ENCODE assay signal across 20 cellular contexts in the genomic region with DNA sequence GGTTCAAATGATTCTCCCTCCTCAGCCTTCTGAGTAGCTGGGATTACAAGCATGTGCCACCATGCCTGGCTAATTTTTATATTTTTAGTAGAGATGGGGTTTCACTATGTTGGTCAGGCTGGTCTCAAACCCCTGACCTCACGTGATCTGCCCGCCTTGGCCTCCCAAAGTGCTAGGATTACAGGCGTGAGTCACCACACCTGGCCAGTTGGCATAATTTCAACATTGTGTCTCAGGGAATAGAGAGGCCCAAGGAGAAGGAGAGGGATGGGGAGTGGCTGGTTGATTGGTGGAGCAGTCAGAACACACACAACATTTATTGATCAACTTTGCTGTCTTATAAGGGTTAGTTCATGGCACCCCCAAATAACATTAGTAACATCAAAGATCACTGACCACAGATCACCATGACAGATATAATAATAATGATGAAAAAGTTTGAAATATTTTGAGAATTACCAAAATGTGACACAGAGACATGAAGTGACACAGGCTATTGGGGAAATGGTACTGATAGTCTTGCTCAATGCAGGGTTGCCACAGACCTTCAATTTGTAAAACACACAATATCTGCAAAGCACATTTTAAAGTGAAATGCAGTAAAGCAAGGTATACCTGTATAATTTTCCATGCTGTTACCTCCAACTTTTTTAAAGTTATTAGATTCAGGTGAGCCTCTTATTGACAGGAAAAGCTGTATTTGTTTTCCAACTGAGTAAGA.
"Had no signal": no experiment of that assay in that cellular context is flagged by ENCODE, and none has a peak within 500 bp of the region (broad histone marks: within the 10 kb centered on the region; RNA-seq: fewer than 3 reads in every experiment).

No MANE protein-coding gene starts in this region.

- ATAC-seq: activated T-cell treated with anti-CD3 and anti-CD28 coated beads, Interleukin-2, amount 50 U/mL, for 72 hours; left colon; lower lobe of right lung had no signal

- H2AFZ ChIP-seq: neural progenitor cell had no signal

- FAIRE-seq: endometrium, islet of Langerhans had no signal

- H3K36me3 Mint-ChIP-seq: activated naive CD8-positive, alpha-beta T cell treated with anti-CD3 and anti-CD28 coated beads for 36 hours; brain; mesothelial cell of epicardium; neural progenitor cell had no signal

- H3K27me3 ChIP-seq: colonic mucosa, neural progenitor cell, ovary, spleen, upper lobe of left lung had no signal

- H3K4me3 Mint-ChIP-seq: activated CD4-positive, alpha-beta T cell treated with anti-CD3 and anti-CD28 coated beads, Interleukin-2, amount 10 ng/mL, durations not matched to agents 7 days and 5 days; activated naive CD8-positive, alpha-beta T cell treated with anti-CD3 and anti-CD28 coated beads for 36 hours; activated T-cell treated with anti-CD3 and anti-CD28 coated beads, Interleukin-2, amount 50 U/mL, for 72 hours; brain; mesothelial cell of epicardium; neural progenitor cell; stimulated activated naive CD8-positive, alpha-beta T cell treated with anti-CD3 and anti-CD28 coated beads, Interleukin-15, Interleukin-2, amounts not matched to agents 100 ng/mL and 50 ng/mL, for 24 hours had no signal

- H3K4me1 Mint-ChIP-seq: activated naive CD8-positive, alpha-beta T cell treated with anti-CD3 and anti-CD28 coated beads for 36 hours; brain; mesothelial cell of epicardium; neural progenitor cell had no signal

- H3K4me2 ChIP-seq: neural progenitor cell had no signal

- H3K27ac Mint-ChIP-seq: activated CD4-positive, alpha-beta T cell treated with anti-CD3 and anti-CD28 coated beads, Interleukin-2, amount 10 ng/mL, durations not matched to agents 7 days and 5 days; activated naive CD8-positive, alpha-beta T cell treated with anti-CD3 and anti-CD28 coated beads for 36 hours; brain; mesothelial cell of epicardium; neural progenitor cell; stimulated activated naive CD8-positive, alpha-beta T cell treated with anti-CD3 and anti-CD28 coated beads, Interleukin-15, Interleukin-2, amounts not matched to agents 100 ng/mL and 50 ng/mL, for 24 hours had no signal

- H3K36me3 ChIP-seq: colonic mucosa, esophagus muscularis mucosa, lower lobe of right lung, neural progenitor cell, ovary, sigmoid colon, spleen, upper lobe of left lung had no signal

- H3K9me3 ChIP-seq: colonic mucosa, esophagus muscularis mucosa, lower lobe of right lung, ovary, sigmoid colon, spleen, upper lobe of left lung had no signal

- H3K9me3 Mint-ChIP-seq: activated CD4-positive, alpha-beta T cell treated with anti-CD3 and anti-CD28 coated beads, Interleukin-2, amount 10 ng/mL, durations not matched to agents 7 days and 5 days; activated naive CD8-positive, alpha-beta T cell treated with anti-CD3 and anti-CD28 coated beads for 36 hours; activated T-cell treated with anti-CD3 and anti-CD28 coated beads, Interleukin-2, amount 50 U/mL, for 72 hours; mesothelial cell of epicardium; neural progenitor cell; stimulated activated naive CD8-positive, alpha-beta T cell treated with anti-CD3 and anti-CD28 coated beads, Interleukin-15, Interleukin-2, amounts not matched to agents 100 ng/mL and 50 ng/mL, for 24 hours had no signal

- DNase-seq: activated CD4-positive, alpha-beta T cell treated with anti-CD3 and anti-CD28 coated beads, Interleukin-2, amount 10 ng/mL, durations not matched to agents 7 days and 5 days; activated CD8-positive, alpha-beta memory T cell treated with anti-CD3 and anti-CD28 coated beads, Interleukin-2, amount 50 U/mL, for 48 hours; activated gamma-delta T cell treated with Interleukin-2 at 50 U/mL for 16 hours; activated naive CD8-positive, alpha-beta T cell treated with anti-CD3 and anti-CD28 coated beads for 36 hours; activated T-cell treated with anti-CD3 and anti-CD28 coated beads, Interleukin-2, amount 50 U/mL, for 72 hours; central memory CD4-positive, alpha-beta T cell; colonic mucosa; left colon; lower lobe of right lung; ovary; sigmoid colon; spleen; upper lobe of left lung had no signal

- H3K4me3 ChIP-seq: colonic mucosa, esophagus muscularis mucosa, lower lobe of right lung, neural progenitor cell, ovary, sigmoid colon, spleen, upper lobe of left lung had no signal

- H3K9ac ChIP-seq: neural progenitor cell had no signal

- H3K27ac ChIP-seq: colonic mucosa, esophagus muscularis mucosa, lower lobe of right lung, neural progenitor cell, ovary, sigmoid colon, upper lobe of left lung had no signal

- H3K4me1 ChIP-seq: colonic mucosa, esophagus muscularis mucosa, lower lobe of right lung, neural progenitor cell, sigmoid colon, upper lobe of left lung had no signal
